In genomic region chr1:62687903-62688686, GRCh38 we compare ENCODE assay signal across 8 cellular contexts. TPM values are rescaled to one million over a fixed set of nuclear protein-coding genes. Genes with fewer than 3 reads are reported as not detected.
DNase-seq lines count a peak whose midpoint lies in the region; ATAC-seq, FAIRE-seq and TF ChIP-seq lines count a peak whose summit lies in the region.

A gene with protein sequence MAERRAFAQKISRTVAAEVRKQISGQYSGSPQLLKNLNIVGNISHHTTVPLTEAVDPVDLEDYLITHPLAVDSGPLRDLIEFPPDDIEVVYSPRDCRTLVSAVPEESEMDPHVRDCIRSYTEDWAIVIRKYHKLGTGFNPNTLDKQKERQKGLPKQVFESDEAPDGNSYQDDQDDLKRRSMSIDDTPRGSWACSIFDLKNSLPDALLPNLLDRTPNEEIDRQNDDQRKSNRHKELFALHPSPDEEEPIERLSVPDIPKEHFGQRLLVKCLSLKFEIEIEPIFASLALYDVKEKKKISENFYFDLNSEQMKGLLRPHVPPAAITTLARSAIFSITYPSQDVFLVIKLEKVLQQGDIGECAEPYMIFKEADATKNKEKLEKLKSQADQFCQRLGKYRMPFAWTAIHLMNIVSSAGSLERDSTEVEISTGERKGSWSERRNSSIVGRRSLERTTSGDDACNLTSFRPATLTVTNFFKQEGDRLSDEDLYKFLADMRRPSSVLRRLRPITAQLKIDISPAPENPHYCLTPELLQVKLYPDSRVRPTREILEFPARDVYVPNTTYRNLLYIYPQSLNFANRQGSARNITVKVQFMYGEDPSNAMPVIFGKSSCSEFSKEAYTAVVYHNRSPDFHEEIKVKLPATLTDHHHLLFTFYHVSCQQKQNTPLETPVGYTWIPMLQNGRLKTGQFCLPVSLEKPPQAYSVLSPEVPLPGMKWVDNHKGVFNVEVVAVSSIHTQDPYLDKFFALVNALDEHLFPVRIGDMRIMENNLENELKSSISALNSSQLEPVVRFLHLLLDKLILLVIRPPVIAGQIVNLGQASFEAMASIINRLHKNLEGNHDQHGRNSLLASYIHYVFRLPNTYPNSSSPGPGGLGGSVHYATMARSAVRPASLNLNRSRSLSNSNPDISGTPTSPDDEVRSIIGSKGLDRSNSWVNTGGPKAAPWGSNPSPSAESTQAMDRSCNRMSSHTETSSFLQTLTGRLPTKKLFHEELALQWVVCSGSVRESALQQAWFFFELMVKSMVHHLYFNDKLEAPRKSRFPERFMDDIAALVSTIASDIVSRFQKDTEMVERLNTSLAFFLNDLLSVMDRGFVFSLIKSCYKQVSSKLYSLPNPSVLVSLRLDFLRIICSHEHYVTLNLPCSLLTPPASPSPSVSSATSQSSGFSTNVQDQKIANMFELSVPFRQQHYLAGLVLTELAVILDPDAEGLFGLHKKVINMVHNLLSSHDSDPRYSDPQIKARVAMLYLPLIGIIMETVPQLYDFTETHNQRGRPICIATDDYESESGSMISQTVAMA (N-terminal part only) (minus strand): TSS chr1:62688386. CDS start chr1:62688264, 122 bp downstream.

- peak within 1 kb of the TSS; percentile 99 for H3K4me3 Mint-ChIP-seq in astrocyte (ENCODE audit: unreplicated experiment)

- H4K20me1 ChIP-seq in astrocyte (ENCODE audit: insufficient read depth, low read length) = peaks cover 35% of the 10 kb centered on the region

- intact Hi-C loops in posterior vena cava (cut with DNase I) = no loop called here

- peak within 1 kb of the TSS; percentile 94 for H3K27ac Mint-ChIP-seq in astrocyte (ENCODE audit: unreplicated experiment)

- H2AFZ ChIP-seq in astrocyte (ENCODE audit: low read depth, low read length) = peak within 1 kb of the TSS; percentile 91

- peak within 1 kb of the TSS; percentile 81 for H3K27ac ChIP-seq in astrocyte (ENCODE audit: low read depth, low read length)
- peak within 1 kb of the TSS; percentile 85 to 88 for H3K27ac ChIP-seq in right atrium auricular region

- H3K9ac ChIP-seq in astrocyte (ENCODE audit: low read length) = peak within 1 kb of the TSS; percentile 92

- H3K9me3 Mint-ChIP-seq in astrocyte (ENCODE audit: unreplicated experiment) = peaks cover under 1% of the 10 kb centered on the region

- no peaks in the 10 kb centered on the region for H3K36me3 Mint-ChIP-seq in astrocyte (ENCODE audit: low read depth, unreplicated experiment)

- H3K4me1 Mint-ChIP-seq in astrocyte (ENCODE audit: low read depth, unreplicated experiment) = peaks cover 28% of the 10 kb centered on the region

- TF ChIP-seq CTCF in astrocyte (IDR thresholded peaks at IDR 0.05; ENCODE audit: insufficient read depth, low read depth, low read length) (no peak), right atrium auricular region (IDR thresholded peaks at IDR 0.05) (no peak)

- no peak for FAIRE-seq in astrocyte (lab: Jason Lieb, UNC)

- H3K4me3 ChIP-seq in astrocyte (ENCODE audit: insufficient read depth, low read depth, low read length) = peak within 1 kb of the TSS; percentile 96
- H3K4me3 ChIP-seq in right atrium auricular region = peak within 1 kb of the TSS; percentile 86 to 95

- peak; percentile 46 for TF ChIP-seq POLR2A in GM15510 (IDR thresholded peaks at IDR 0.05; ENCODE audit: borderline replicate concordance, extremely low read depth, insufficient read length)

- H3K4me2 ChIP-seq in astrocyte (ENCODE audit: low read length) = peak within 1 kb of the TSS; percentile 98

- peaks cover 54% of the 10 kb centered on the region for H3K79me2 ChIP-seq in astrocyte (ENCODE audit: insufficient read depth, low read length)

- H3K4me1 ChIP-seq in astrocyte (ENCODE audit: insufficient read depth, low read length) (peaks cover 37% of the 10 kb centered on the region), right atrium auricular region (peaks cover 0 to 45% of the 10 kb centered on the region in 2 donors)

- H3K9me3 ChIP-seq in astrocyte (ENCODE audit: insufficient read depth, low read depth, low read length) (no peaks in the 10 kb centered on the region), right atrium auricular region (no peaks in the 10 kb centered on the region)

- H3K27me3 Mint-ChIP-seq in astrocyte (ENCODE audit: low read depth, unreplicated experiment) = no peaks in the 10 kb centered on the region

- DNase-seq in MV-4-11 (lab: John Stamatoyannopoulos, UW) (peak; percentile 32), T-helper 1 cell (peak; percentile 24 to 45 (median 37)), astrocyte (ENCODE audit: low read depth) (peak; percentile 62), right atrium auricular region (ENCODE audit: low spot score) (peak; percentile 78), posterior vena cava (ENCODE audit: low spot score) (peak; percentile 95), NK-92 (lab: John Stamatoyannopoulos, UW; ENCODE audit: unreplicated experiment) (no peak)

- H3K27me3 ChIP-seq in astrocyte (ENCODE audit: insufficient read depth, low read length) (no peaks in the 10 kb centered on the region), right atrium auricular region (no peaks in the 10 kb centered on the region)

- peak; percentile 78 for ATAC-seq in HG02571 (IDR thresholded peaks at IDR 0.05; ENCODE audit: unreplicated experiment)

- H3K36me3 ChIP-seq in astrocyte (ENCODE audit: insufficient read depth, low read length) (no peaks in the 10 kb centered on the region), right atrium auricular region (no peaks in the 10 kb centered on the region)

RNA-seq across cellular contexts. Expression of the gene that starts here (rescaled TPM):
- total RNA-seq in astrocyte (68.7 and 71.2 TPM in 2 replicates), right atrium auricular region (10 to 100 TPM in 1 of 2 donors, 1 to 10 TPM in 1; 9.8 to 11.9 TPM), posterior vena cava (10 to 100 TPM; 39.4 to 44.1 TPM)
